In genomic region chr13:59413121-59413520, GRCh38 we compare ENCODE assay signal across 15 cellular contexts.
A peak's percentile ranks its signal among the peaks of the same experiment; 100 is the strongest.
DNase-seq lines count a peak whose midpoint lies in the region; ATAC-seq and TF ChIP-seq lines count a peak whose summit lies in the region.
"Had no signal": no experiment of that assay in that cellular context is flagged by ENCODE, and none has a peak within 500 bp of the region (broad histone marks: within the 10 kb centered on the region; RNA-seq: fewer than 3 reads in every experiment).

No MANE protein-coding gene starts in this region.

- H3K27ac Mint-ChIP-seq in mesothelial cell of epicardium, result no peak overlapping the region

- TF ChIP-seq CTCF in mesothelial cell of epicardium (IDR thresholded peaks at IDR 0.05; ENCODE audit: unreplicated experiment) (no peak), coronary artery (IDR thresholded peaks at IDR 0.05) (no peak)

- no peak overlapping the region for H3K4me3 ChIP-seq in coronary artery
- H3K4me3 ChIP-seq: HAP-1, pancreas had no signal

- peak; percentile 3 for DNase-seq in EL
- DNase-seq in NCI-H1694 treated with DMSO at 0.1 percent for 48 hours (lab: John Stamatoyannopoulos, UW), result no peak
- no peak for DNase-seq in mesothelial cell of epicardium (ENCODE audit: low spot score in 2 of 2, unreplicated experiment in 2 of 2)
- DNase-seq in coronary artery (ENCODE audit: low spot score), result no peak
- no peak for DNase-seq in mesenteric fat pad (ENCODE audit: low spot score)
- DNase-seq: activated T-cell treated with anti-CD3 and anti-CD28 coated beads, Interleukin-2, amount 50 U/mL, for 4 hours; Karpas-422; NCI-H526 treated with DMSO at 0.1 percent for 48 hours; pancreas; T1000 had no signal

- H3K27me3 Mint-ChIP-seq in mesothelial cell of epicardium (ENCODE audit: low read depth), result no peaks in the 10 kb centered on the region

- H3K4me1 Mint-ChIP-seq in mesothelial cell of epicardium, result peaks cover 23% of the 10 kb centered on the region

- peak; percentile 85 for ATAC-seq in GM21367 (IDR thresholded peaks at IDR 0.05; ENCODE audit: unreplicated experiment)
- peak; percentile 98 for ATAC-seq in HG03342 (IDR thresholded peaks at IDR 0.05; ENCODE audit: unreplicated experiment)
- ATAC-seq in SK-N-SH treated with all-trans-retinoic acid at 6 μM for 48 hours, result peak; percentile 46; the same call in 2 of the 3 replicates
- ATAC-seq: activated T-cell treated with anti-CD3 and anti-CD28 coated beads, Interleukin-2, amount 50 U/mL, for 4 hours; left lobe of liver had no signal

- H3K36me3 Mint-ChIP-seq in mesothelial cell of epicardium, result no peaks in the 10 kb centered on the region

- peaks cover 4% of the 10 kb centered on the region for H3K9me3 Mint-ChIP-seq in mesothelial cell of epicardium
- H3K9me3 Mint-ChIP-seq: activated T-cell treated with anti-CD3 and anti-CD28 coated beads, Interleukin-2, amount 50 U/mL, for 4 hours had no signal

- H3K27ac ChIP-seq in coronary artery, result no peak overlapping the region

- H3K4me3 Mint-ChIP-seq in mesothelial cell of epicardium, result no peak overlapping the region
- H3K4me3 Mint-ChIP-seq: activated T-cell treated with anti-CD3 and anti-CD28 coated beads, Interleukin-2, amount 50 U/mL, for 4 hours had no signal

TF ChIP-seq in SK-N-SH treated with all-trans-retinoic acid at 6 μM for 48 hours, 23 proteins besides CTCF, POLR2A, EP300 and RAD21:
- TF ChIP-seq POU6F1 (CRISPR knock-in tag; IDR thresholded peaks at IDR 0.05; ENCODE audit: borderline replicate concordance, low read depth), result no peak
- TF ChIP-seq ESRRG (CRISPR knock-in tag; IDR thresholded peaks at IDR 0.05), result no peak
- no peak for TF ChIP-seq ARNTL (CRISPR knock-in tag; IDR thresholded peaks at IDR 0.05; ENCODE audit: borderline replicate concordance, low read depth)
- no peak for TF ChIP-seq GLIS3 (CRISPR knock-in tag; IDR thresholded peaks at IDR 0.05)
- no peak for TF ChIP-seq OSR1 (CRISPR knock-in tag; IDR thresholded peaks at IDR 0.05)
- no peak for TF ChIP-seq TSHZ2 (CRISPR knock-in tag; IDR thresholded peaks at IDR 0.05)
- no peak for TF ChIP-seq ZNF565 (CRISPR knock-in tag; conservative IDR thresholded peaks at IDR 0.05; ENCODE audit: low read depth)
- no peak for TF ChIP-seq PATZ1 (CRISPR knock-in tag; IDR thresholded peaks at IDR 0.05; ENCODE audit: borderline replicate concordance)
- TF ChIP-seq RARB (CRISPR knock-in tag; IDR thresholded peaks at IDR 0.05), result no peak
- no peak for TF ChIP-seq BACH2 (CRISPR knock-in tag; IDR thresholded peaks at IDR 0.05; ENCODE audit: borderline replicate concordance)
- TF ChIP-seq ZC3H10 (CRISPR knock-in tag; IDR thresholded peaks at IDR 0.05), result no peak
- no peak for TF ChIP-seq ZFP30 (CRISPR knock-in tag; IDR thresholded peaks at IDR 0.05)
- no peak for TF ChIP-seq ZFP3 (CRISPR knock-in tag; IDR thresholded peaks at IDR 0.05)
- TF ChIP-seq TCF4 (CRISPR knock-in tag; IDR thresholded peaks at IDR 0.05; ENCODE audit: borderline replicate concordance), result no peak
- TF ChIP-seq CREB5 (CRISPR knock-in tag; IDR thresholded peaks at IDR 0.05; ENCODE audit: low read depth), result no peak
- no peak for TF ChIP-seq ISL1 (CRISPR knock-in tag; IDR thresholded peaks at IDR 0.05)
- no peak for TF ChIP-seq ZNF70 (CRISPR knock-in tag; IDR thresholded peaks at IDR 0.05)
TF ChIP-seq in SK-N-SH treated with all-trans-retinoic acid at 6 μM for 48 hours: peak in this region for 0.

Comparison
In these comparisons a context has a peak if more than half of its experiments do, and no peak if none do; other contexts are left out.
1. ATAC-seq: peak in every context shown above with its lines; median percentile 98 in HG03342; 85 in GM21367; 46 in SK-N-SH treated with all-trans-retinoic acid at 6 μM for 48 hours.